Comparison of ENCODE assay signal across 8 cellular contexts in genomic region chr7:77797734-77798393, GRCh38. TPM values are rescaled to one million over a fixed set of nuclear protein-coding genes. Genes with fewer than 3 reads are reported as not detected.
DNase-seq lines count a peak whose midpoint lies in the region; ATAC-seq, FAIRE-seq and TF ChIP-seq lines count a peak whose summit lies in the region.

No MANE protein-coding gene starts in this region.

- H3K27me3 ChIP-seq in astrocyte (ENCODE audit: insufficient read depth, low read length) = no peaks in the 10 kb centered on the region

- H3K4me3 ChIP-seq in astrocyte (ENCODE audit: insufficient read depth, low read depth, low read length) = peak overlapping the region; percentile 78

- H3K27ac ChIP-seq in astrocyte (ENCODE audit: low read depth, low read length) = peak overlapping the region; percentile 82

- H3K4me2 ChIP-seq in astrocyte (ENCODE audit: low read length) = peak overlapping the region; percentile 89

- H3K4me1 Mint-ChIP-seq in astrocyte (ENCODE audit: low read depth, unreplicated experiment) = peaks cover 12% of the 10 kb centered on the region

- no peaks in the 10 kb centered on the region for H3K9me3 Mint-ChIP-seq in astrocyte (ENCODE audit: unreplicated experiment)

- FAIRE-seq in GM12892 (lab: Jason Lieb, UNC) = peak; percentile 57
- FAIRE-seq in astrocyte (lab: Jason Lieb, UNC) = no peak

- peaks cover 5% of the 10 kb centered on the region for H3K36me3 Mint-ChIP-seq in astrocyte (ENCODE audit: low read depth, unreplicated experiment)

- peaks cover 84% of the 10 kb centered on the region for H3K79me2 ChIP-seq in astrocyte (ENCODE audit: insufficient read depth, low read length)

- H3K9me3 ChIP-seq in astrocyte (ENCODE audit: insufficient read depth, low read depth, low read length) = no peaks in the 10 kb centered on the region

- peaks cover 20% of the 10 kb centered on the region for H3K4me1 ChIP-seq in astrocyte (ENCODE audit: insufficient read depth, low read length)

- ATAC-seq in GM21515 (IDR thresholded peaks at IDR 0.05; ENCODE audit: unreplicated experiment) (peak; percentile 28), HG03571 (IDR thresholded peaks at IDR 0.05; ENCODE audit: unreplicated experiment) (peak; percentile 27)
- ATAC-seq in stimulated activated naive CD8-positive, alpha-beta T cell treated with anti-CD3 and anti-CD28 coated beads, Interleukin-15, Interleukin-2, amounts not matched to agents 100 U/mL and 50 U/mL, for 24 hours = peak; percentile 26

- DNase-seq in GM12892 (ENCODE audit: insufficient read length) (no peak), astrocyte (ENCODE audit: low read depth) (no peak), inferior parietal cortex (ENCODE audit: extremely low spot score) (peak; percentile 40), EL (no peak), OCI-M2 (lab: John Stamatoyannopoulos, UW; ENCODE audit: unreplicated experiment) (no peak)
- no peak for DNase-seq in stimulated activated naive CD8-positive, alpha-beta T cell treated with anti-CD3 and anti-CD28 coated beads, Interleukin-15, Interleukin-2, amounts not matched to agents 100 U/mL and 50 U/mL, for 24 hours

- TF ChIP-seq POLR2A in GM12892 (IDR thresholded peaks at IDR 0.05; ENCODE audit: low read depth, low read length) = no peak

- H4K20me1 ChIP-seq in astrocyte (ENCODE audit: insufficient read depth, low read length) = peaks cover 7% of the 10 kb centered on the region

- H3K4me3 Mint-ChIP-seq in astrocyte (ENCODE audit: unreplicated experiment) = peak overlapping the region; percentile 98

- no peaks in the 10 kb centered on the region for H3K36me3 ChIP-seq in astrocyte (ENCODE audit: insufficient read depth, low read length)

- TF ChIP-seq CTCF in astrocyte (IDR thresholded peaks at IDR 0.05; ENCODE audit: insufficient read depth, low read depth, low read length) = no peak

- H3K27me3 Mint-ChIP-seq in astrocyte (ENCODE audit: low read depth, unreplicated experiment) = no peaks in the 10 kb centered on the region

- peak overlapping the region; percentile 89 for H3K9ac ChIP-seq in astrocyte (ENCODE audit: low read length)

- peak overlapping the region; percentile 73 for H2AFZ ChIP-seq in astrocyte (ENCODE audit: low read depth, low read length)

- H3K27ac Mint-ChIP-seq in astrocyte (ENCODE audit: unreplicated experiment) = peak overlapping the region; percentile 83

RNA-seq across cellular contexts. Expression of gene TMEM60, which starts 0.4 kb away (rescaled TPM):
- polyA plus RNA-seq in GM12892 (2012; ENCODE audit: missing spikeins) = 26.2 TPM
- total RNA-seq in astrocyte = 12.2 and 13.2 TPM in 2 replicates

RNA-seq across cellular contexts. Expression of gene PHTF2, which starts 0.7 kb away (rescaled TPM):
- polyA plus RNA-seq in GM12892 (2012; ENCODE audit: missing spikeins) = 24.9 TPM
- 27.0 and 36.2 TPM in 2 replicates for total RNA-seq in astrocyte
